ENCODE assay signal across 23 cellular contexts in genomic region chr2:46303822-46304221, GRCh38. TPM values are rescaled to one million over a fixed set of nuclear protein-coding genes. Genes with fewer than 3 reads are reported as not detected.
A peak's percentile ranks its signal among the peaks of the same experiment; 100 is the strongest.
DNase-seq lines count a peak whose midpoint lies in the region; ATAC-seq and TF ChIP-seq lines count a peak whose summit lies in the region.
"Had no signal": no experiment of that assay in that cellular context is flagged by ENCODE, and none has a peak within 500 bp of the region (broad histone marks: within the 10 kb centered on the region; RNA-seq: fewer than 3 reads in every experiment).

No MANE protein-coding gene starts in this region.

- no peak overlapping the region for H3K9ac ChIP-seq in colonic mucosa (ENCODE audit: low read depth in 2 of 2, low read length in 2 of 2)

- H3K36me3 ChIP-seq in heart left ventricle (peaks cover 0 to 5% (median 0%) of the 10 kb centered on the region in 9 donors), colonic mucosa (no peaks in the 10 kb centered on the region), lower lobe of right lung (no peaks in the 10 kb centered on the region), upper lobe of left lung (peaks cover 0 to 34% (median 1%) of the 10 kb centered on the region in 4 donors)
- H3K36me3 ChIP-seq: HAP-1, ovary, SJCRH30 had no signal

- intact Hi-C loops in heart left ventricle (cut with DNase I), result loop anchor here in 6 of 10 donors (5.0 to 10.0 kb wide), 5 partner anchors 33 to 292 kb away; no protein-coding TSS in a partner anchor
- intact Hi-C loops in Right ventricle myocardium superior (cut with DNase I), result no loop called here
- intact Hi-C loops in colonic mucosa (cut with DNase I), result loop anchor here (5.0 kb wide), 1 partner anchor 33 kb away; no protein-coding TSS in a partner anchor
- intact Hi-C loops in lower lobe of right lung (cut with DNase I), result no loop called here

- DNase-seq in heart left ventricle, result no peak
- no peak for DNase-seq in Right ventricle myocardium superior
- DNase-seq in colonic mucosa, result no peak
- DNase-seq in lower lobe of right lung, result no peak
- no peak for DNase-seq in upper lobe of left lung
- no peak for DNase-seq in DMS153 treated with DMSO at 0.1 percent for 48 hours (lab: John Stamatoyannopoulos, UW; ENCODE audit: unreplicated experiment)
- DNase-seq in NCI-H2029 treated with DMSO at 0.1 percent for 48 hours (lab: John Stamatoyannopoulos, UW), result no peak
- DNase-seq: activated CD8-positive, alpha-beta T cell treated with anti-CD3 and anti-CD28 coated beads for 36 hours; activated naive CD4-positive, alpha-beta T cell treated with anti-CD3 and anti-CD28 coated beads, Interleukin-2, amount 50 U/mL, for 16 hours; activated T-cell treated with anti-CD3 and anti-CD28 coated beads, Interleukin-2, amount 50 U/mL, for 24 hours; C1 segment of cervical spinal cord; DMS 273 treated with DMSO at 0.1 percent for 48 hours; dorsolateral prefrontal cortex; GF-D8; mammary epithelial cell; NCI-H1417 treated with DMSO at 0.1 percent for 48 hours; NCI-H2171; ovary; SJCRH30; stimulated activated CD4-positive, alpha-beta T cell treated with anti-CD3 and anti-CD28 coated beads, Interleukin-2, amount 100 ng/mL, for 24 hours; stimulated activated naive CD4-positive, alpha-beta T cell treated with Interleukin-2 at 50 U/mL for 16 hours had no signal

- H3K27ac ChIP-seq in heart left ventricle (peak overlapping the region in 11 of 12 donors; percentile 40 to 99 (median 86)), colonic mucosa (peak overlapping the region; percentile 43), lower lobe of right lung (peak overlapping the region; percentile 98), upper lobe of left lung (peak overlapping the region; percentile 95 to 99 (median 97))
- H3K27ac ChIP-seq: ovary, SJCRH30 had no signal

- no peak for TF ChIP-seq POLR2A in heart left ventricle (IDR thresholded peaks at IDR 0.05)
- TF ChIP-seq POLR2A in upper lobe of left lung (IDR thresholded peaks at IDR 0.05), result no peak

- ATAC-seq in heart left ventricle, result no peak
- ATAC-seq in Right ventricle myocardium superior (ENCODE audit: poor library complexity), result no peak
- ATAC-seq in lower lobe of right lung, result no peak
- no peak for ATAC-seq in upper lobe of left lung (ENCODE audit: low FRiP score in 2 of 2)
- ATAC-seq in GM18858 (IDR thresholded peaks at IDR 0.05; ENCODE audit: unreplicated experiment), result no peak
- ATAC-seq: activated CD8-positive, alpha-beta T cell treated with anti-CD3 and anti-CD28 coated beads for 36 hours had no signal

- H3K4me1 ChIP-seq in heart left ventricle, result peaks cover 27 to 88% (median 77%) of the 10 kb centered on the region in 12 donors
- peaks cover 28% of the 10 kb centered on the region for H3K4me1 ChIP-seq in colonic mucosa
- peaks cover 84% of the 10 kb centered on the region for H3K4me1 ChIP-seq in lower lobe of right lung
- peaks cover 47 to 77% (median 66%) of the 10 kb centered on the region in 4 donors for H3K4me1 ChIP-seq in upper lobe of left lung
- H3K4me1 ChIP-seq: SJCRH30 had no signal

- 71 to 80% (median 74%) methylated on average over 5 of the region's 5 CpGs for WGBS in heart left ventricle, 4 donors
- 48 to 56% methylated on average over 5 of the region's 5 CpGs for WGBS in upper lobe of left lung, 2 donors

- H3K9me3 ChIP-seq in heart left ventricle (no peaks in the 10 kb centered on the region), colonic mucosa (no peaks in the 10 kb centered on the region), lower lobe of right lung (no peaks in the 10 kb centered on the region), upper lobe of left lung (no peaks in the 10 kb centered on the region)
- H3K9me3 ChIP-seq: HAP-1, ovary had no signal

- H3K4me3 ChIP-seq in heart left ventricle (peak overlapping the region in 7 of 12 donors; percentile 83 to 99 (median 94)), colonic mucosa (no peak overlapping the region), lower lobe of right lung (peak overlapping the region; percentile 78), upper lobe of left lung (peak overlapping the region in 3 of 4 donors; percentile 65 to 84 (median 80))
- H3K4me3 ChIP-seq: HAP-1, ovary, SJCRH30 had no signal

- H3K27me3 ChIP-seq in heart left ventricle (peaks cover 0 to 10% (median 0%) of the 10 kb centered on the region in 9 donors), colonic mucosa (no peaks in the 10 kb centered on the region), lower lobe of right lung (ENCODE audit: low read depth) (no peaks in the 10 kb centered on the region), upper lobe of left lung (no peaks in the 10 kb centered on the region)
- H3K27me3 ChIP-seq: ovary, SJCRH30 had no signal

- TF ChIP-seq EP300 in upper lobe of left lung (IDR thresholded peaks at IDR 0.05), result no peak

- TF ChIP-seq CTCF in heart left ventricle (IDR thresholded peaks at IDR 0.05), result no peak
- no peak for TF ChIP-seq CTCF in colonic mucosa (IDR thresholded peaks at IDR 0.05)
- no peak for TF ChIP-seq CTCF in lower lobe of right lung (IDR thresholded peaks at IDR 0.05)
- TF ChIP-seq CTCF in upper lobe of left lung (IDR thresholded peaks at IDR 0.05), result no peak

RNA-seq across cellular contexts. Expression of gene EPAS1, which starts 6.6 kb away (rescaled TPM):
- total RNA-seq in heart left ventricle (100 to 1,000 TPM; 194 to 790 (median 216) TPM), Right ventricle myocardium superior (200 TPM), colonic mucosa (100 to 1,000 TPM; 116 to 140 TPM), lower lobe of right lung (1,419 TPM), upper lobe of left lung (1,000 to 10,000 TPM in 4 of 6 donors, 100 to 1,000 TPM in 2; 440 to 1,878 (median 1,131) TPM)
- 100 to 1,000 TPM in 1 of 2 donors, 10 to 100 TPM in 1; 93.6 to 153 TPM for polyA plus RNA-seq in heart left ventricle

Comparison
In these comparisons a context has a peak if more than half of its experiments do, and no peak if none do; other contexts are left out.
1. intact Hi-C loops: an anchor here in heart left ventricle (5.0 to 10.0 kb wide) and colonic mucosa (5.0 kb wide); none called in Right ventricle myocardium superior and lower lobe of right lung.
2. H3K27ac ChIP-seq: peak in every context shown above with its lines; median percentile 98 in lower lobe of right lung; 97 in upper lobe of left lung; 86 in heart left ventricle; 43 in colonic mucosa.